11 cellular contexts compared by ENCODE assay signal in genomic region chr16:22006636-22007035, GRCh38. TPM values are rescaled to one million over a fixed set of nuclear protein-coding genes. Genes with fewer than 3 reads are reported as not detected.
DNase-seq lines count a peak whose midpoint lies in the region; ATAC-seq, FAIRE-seq and TF ChIP-seq lines count a peak whose summit lies in the region.
"Had no signal": no experiment of that assay in that cellular context is flagged by ENCODE, and none has a peak within 500 bp of the region (broad histone marks: within the 10 kb centered on the region; RNA-seq: fewer than 3 reads in every experiment).

No MANE protein-coding gene starts in this region.

- H3K27ac ChIP-seq in CD8-positive, alpha-beta memory T cell (ENCODE audit: low read depth, low read length), result no peak overlapping the region
- no peak overlapping the region for H3K27ac ChIP-seq in Karpas-422 (ENCODE audit: low read length)
- no peak overlapping the region for H3K27ac ChIP-seq in astrocyte (ENCODE audit: low read depth, low read length)
- H3K27ac ChIP-seq in neural cell (ENCODE audit: low read length), result peak overlapping the region; percentile 81
- no peak overlapping the region for H3K27ac ChIP-seq in pancreas
- H3K27ac ChIP-seq: colonic mucosa had no signal

- intact Hi-C loops in pancreas (cut with DNase I), result loop anchor here in 1 of 3 donors (5.0 to 10.0 kb wide), 3 partner anchors 68 to 288 kb away; partner anchors contain the start of genes POLR3E and VWA3A

- H3K36me3 Mint-ChIP-seq in CD8-positive, alpha-beta memory T cell, result peaks cover 0 to 9% (median 2%) of the 10 kb centered on the region in 3 donors
- H3K36me3 Mint-ChIP-seq in astrocyte (ENCODE audit: low read depth, unreplicated experiment), result no peaks in the 10 kb centered on the region

- no peaks in the 10 kb centered on the region for H3K9me3 Mint-ChIP-seq in CD8-positive, alpha-beta memory T cell
- H3K9me3 Mint-ChIP-seq in astrocyte (ENCODE audit: unreplicated experiment), result no peaks in the 10 kb centered on the region

- H3K9me3 ChIP-seq in CD8-positive, alpha-beta memory T cell (ENCODE audit: low read length), result no peaks in the 10 kb centered on the region
- H3K9me3 ChIP-seq in Karpas-422 (ENCODE audit: low read length) (no peaks in the 10 kb centered on the region), astrocyte (ENCODE audit: insufficient read depth, low read depth, low read length) (no peaks in the 10 kb centered on the region), neural cell (ENCODE audit: low read length) (no peaks in the 10 kb centered on the region), pancreas (no peaks in the 10 kb centered on the region)
- H3K9me3 ChIP-seq: colonic mucosa had no signal

- H3K4me3 ChIP-seq in CD8-positive, alpha-beta memory T cell (ENCODE audit: low read length), result no peak overlapping the region
- H3K4me3 ChIP-seq in Karpas-422 (ENCODE audit: low read length) (peak overlapping the region; percentile 85; the same call in 1 of the 2 replicates), astrocyte (ENCODE audit: insufficient read depth, low read depth, low read length) (no peak overlapping the region), neural cell (ENCODE audit: low read length) (peak overlapping the region; percentile 81), pancreas (no peak overlapping the region)

- no peaks in the 10 kb centered on the region for H3K36me3 ChIP-seq in CD8-positive, alpha-beta memory T cell (ENCODE audit: insufficient read depth, low read length)
- H3K36me3 ChIP-seq in Karpas-422 (ENCODE audit: insufficient read depth, low read length), result no peaks in the 10 kb centered on the region
- H3K36me3 ChIP-seq in astrocyte (ENCODE audit: insufficient read depth, low read length), result no peaks in the 10 kb centered on the region
- H3K36me3 ChIP-seq in neural cell (ENCODE audit: insufficient read depth, low read length), result no peaks in the 10 kb centered on the region
- no peaks in the 10 kb centered on the region for H3K36me3 ChIP-seq in pancreas
- H3K36me3 ChIP-seq: colonic mucosa had no signal

- peak overlapping the region; percentile 83 to 96 (median 88) for H3K4me3 Mint-ChIP-seq in CD8-positive, alpha-beta memory T cell
- H3K4me3 Mint-ChIP-seq in astrocyte (ENCODE audit: unreplicated experiment), result peak overlapping the region; percentile 84

- H4K20me1 ChIP-seq in Karpas-422 (ENCODE audit: insufficient read depth, low read depth, low read length) (no peaks in the 10 kb centered on the region; the same call in 1 of the 2 replicates), astrocyte (ENCODE audit: insufficient read depth, low read length) (peaks cover 25% of the 10 kb centered on the region), neural cell (ENCODE audit: insufficient read depth) (no peaks in the 10 kb centered on the region)

- POLR2A ChIA-PET in CD8-positive, alpha-beta memory T cell (lab: Charles Lee), result interaction anchor here (0.7 to 2.2 kb wide), 2 partner anchors 22 to 182 kb away, joined by 6 to 19 read pairs; no protein-coding TSS in a partner anchor

- FAIRE-seq in astrocyte (lab: Jason Lieb, UNC) (no peak), pancreas (lab: Jason Lieb, UNC) (no peak)
- FAIRE-seq: H54 had no signal

- no peak for TF ChIP-seq RAD21 in neural cell (conservative IDR thresholded peaks at IDR 0.05)

- CTCF ChIA-PET in CD8-positive, alpha-beta memory T cell (lab: Charles Lee), result interaction anchor here (1.8 to 9.4 kb wide), 3 partner anchors 72 to 290 kb away, joined by 8 to 115 read pairs (median 27); partner anchors contain the start of gene POLR3E

- DNase-seq in CD8-positive, alpha-beta memory T cell, result no peak
- no peak for DNase-seq in Karpas-422
- no peak for DNase-seq in astrocyte (ENCODE audit: low read depth)
- no peak for DNase-seq in HPDE6-E6E7 (ENCODE audit: extremely low spot score)
- no peak for DNase-seq in pancreas
- no peak for DNase-seq in NCI-H2081 treated with DMSO at 0.1 percent for 48 hours (lab: John Stamatoyannopoulos, UW)
- DNase-seq: colonic mucosa, NCI-H2081, SHP77 had no signal

- no peaks in the 10 kb centered on the region for H3K9me2 ChIP-seq in Karpas-422 (replicated peaks; ENCODE audit: insufficient read depth, low read length)
- H3K9me2 ChIP-seq in neural cell (ENCODE audit: insufficient read depth, low read length), result no peaks in the 10 kb centered on the region

- peak overlapping the region; percentile 92 for H3K4me2 ChIP-seq in Karpas-422 (ENCODE audit: low read depth, low read length, poor library complexity, severe bottlenecking)
- peak overlapping the region; percentile 82 for H3K4me2 ChIP-seq in astrocyte (ENCODE audit: low read length)
- peak overlapping the region; percentile 84 for H3K4me2 ChIP-seq in neural cell (ENCODE audit: low read length)

- no peak for ATAC-seq in pancreas

- peaks cover 14% of the 10 kb centered on the region for H3K4me1 ChIP-seq in CD8-positive, alpha-beta memory T cell (ENCODE audit: insufficient read depth, low read length)
- peaks cover 17% of the 10 kb centered on the region for H3K4me1 ChIP-seq in Karpas-422 (ENCODE audit: low read length)
- H3K4me1 ChIP-seq in astrocyte (ENCODE audit: insufficient read depth, low read length), result peaks cover 12% of the 10 kb centered on the region
- peaks cover 0 to 3% (median 0%) of the 10 kb centered on the region in 3 donors for H3K4me1 ChIP-seq in pancreas

- TF ChIP-seq EP300 in neural cell (conservative IDR thresholded peaks at IDR 0.05; ENCODE audit: poor library complexity, severe bottlenecking), result no peak

- no peaks in the 10 kb centered on the region for H3K27me3 Mint-ChIP-seq in CD8-positive, alpha-beta memory T cell
- peaks cover 5% of the 10 kb centered on the region for H3K27me3 Mint-ChIP-seq in astrocyte (ENCODE audit: low read depth, unreplicated experiment)

- H3K9ac ChIP-seq in Karpas-422 (ENCODE audit: low read length) (peak overlapping the region; percentile 84; the same call in 1 of the 2 replicates), astrocyte (ENCODE audit: low read length) (no peak overlapping the region), neural cell (ENCODE audit: low read length) (peak overlapping the region; percentile 91)

- H3K79me2 ChIP-seq in Karpas-422 (ENCODE audit: low read length) (no peaks in the 10 kb centered on the region; the same call in 1 of the 2 replicates), astrocyte (ENCODE audit: insufficient read depth, low read length) (peaks cover 33% of the 10 kb centered on the region), neural cell (replicated peaks; ENCODE audit: insufficient read depth, low read length) (peaks cover 13% of the 10 kb centered on the region)

- peak overlapping the region in 7 of 8 donors; percentile 62 to 89 (median 80) for H3K27ac Mint-ChIP-seq in CD8-positive, alpha-beta memory T cell
- no peak overlapping the region for H3K27ac Mint-ChIP-seq in astrocyte (ENCODE audit: unreplicated experiment)

- no peak for TF ChIP-seq CTCF in astrocyte (IDR thresholded peaks at IDR 0.05; ENCODE audit: insufficient read depth, low read depth, low read length)
- no peak for TF ChIP-seq CTCF in neural cell (IDR thresholded peaks at IDR 0.05; ENCODE audit: poor library complexity, severe bottlenecking)
- TF ChIP-seq CTCF in pancreas (IDR thresholded peaks at IDR 0.05), result no peak

- H3F3A ChIP-seq in neural cell (ENCODE audit: insufficient read depth, low read length, poor library complexity, severe bottlenecking), result no peaks in the 10 kb centered on the region

- H3K4me1 Mint-ChIP-seq in CD8-positive, alpha-beta memory T cell, result peaks cover 33 to 45% (median 43%) of the 10 kb centered on the region in 3 donors
- no peaks in the 10 kb centered on the region for H3K4me1 Mint-ChIP-seq in astrocyte (ENCODE audit: low read depth, unreplicated experiment)

- 0 out of 2 replicates have a peak overlapping the region, but pooled peaks have one; percentile 98 for H2AFZ ChIP-seq in Karpas-422 (ENCODE audit: low read length)
- no peak overlapping the region for H2AFZ ChIP-seq in astrocyte (ENCODE audit: low read depth, low read length)
- peak overlapping the region; percentile 95 for H2AFZ ChIP-seq in neural cell (ENCODE audit: low read depth, low read length)

- no peaks in the 10 kb centered on the region for H3K27me3 ChIP-seq in CD8-positive, alpha-beta memory T cell (ENCODE audit: insufficient read depth, low read length, poor library complexity, severe bottlenecking)
- H3K27me3 ChIP-seq in Karpas-422 (ENCODE audit: low read length) (no peaks in the 10 kb centered on the region), astrocyte (ENCODE audit: insufficient read depth, low read length) (peaks cover 3% of the 10 kb centered on the region), neural cell (ENCODE audit: insufficient read depth, low read depth, low read length) (no peaks in the 10 kb centered on the region), pancreas (no peaks in the 10 kb centered on the region)
- H3K27me3 ChIP-seq: colonic mucosa had no signal

- 63 to 66% methylated on average over 6 of the region's 6 CpGs for WGBS in pancreas, 2 donors

RNA-seq across cellular contexts. Expression of gene MOSMO, which starts 1.3 kb away (rescaled TPM):
- 10 to 100 TPM in 1 of 2 experiments, 1 to 10 TPM in 1; 9.2 to 11.4 TPM for total RNA-seq in CD8-positive, alpha-beta memory T cell
- 6.1 TPM for polyA plus RNA-seq in CD8-positive, alpha-beta memory T cell
- 8.7 and 13.9 TPM in 2 replicates for total RNA-seq in Karpas-422 (2014; rRNA removed; shearing (Covaris generic); ENCODE audit: low replicate concordance)
- total RNA-seq in astrocyte (10.7 and 11.5 TPM in 2 replicates), pancreas (1 to 10 TPM; 3.7 to 7.8 (median 4.8) TPM)
- polyA plus RNA-seq in neural cell (40.3 and 56.3 TPM in 2 replicates), pancreas (1 to 10 TPM; 5.6 to 8.0 TPM)
- 48.2 and 60.0 TPM in 2 replicates for polyA minus RNA-seq in neural cell

RNA-seq across cellular contexts. Expression of gene PDZD9, which starts 5.7 kb away (rescaled TPM):
- total RNA-seq in CD8-positive, alpha-beta memory T cell, result not detected
- polyA plus RNA-seq in CD8-positive, alpha-beta memory T cell, result not detected
- total RNA-seq in Karpas-422 (2014; rRNA removed; shearing (Covaris generic); ENCODE audit: low replicate concordance), result not detected in 2 replicates
- total RNA-seq in astrocyte, result not detected in 2 replicates
- 0.32 TPM in 1 of 2 replicates, not detected in the other for polyA plus RNA-seq in neural cell
- polyA minus RNA-seq in neural cell, result 0.73 and 0.81 TPM in 2 replicates
- not detected for total RNA-seq in pancreas
- polyA plus RNA-seq in pancreas, result not detected
- total RNA-seq: colonic mucosa had no signal

RNA-seq across cellular contexts. Expression of gene UQCRC2, which starts 53.5 kb away (rescaled TPM):
- 100 to 1,000 TPM; 201 to 209 TPM for total RNA-seq in CD8-positive, alpha-beta memory T cell
- polyA plus RNA-seq in CD8-positive, alpha-beta memory T cell, result 171 TPM
- 146 and 167 TPM in 2 replicates for total RNA-seq in Karpas-422 (2014; rRNA removed; shearing (Covaris generic); ENCODE audit: low replicate concordance)
- 169 and 179 TPM in 2 replicates for total RNA-seq in astrocyte
- 468 and 484 TPM in 2 replicates for polyA plus RNA-seq in neural cell
- 291 and 304 TPM in 2 replicates for polyA minus RNA-seq in neural cell
- total RNA-seq in pancreas, result 100 to 1,000 TPM in 2 of 6 donors, 10 to 100 TPM in 4; 78.6 to 107 (median 96.8) TPM
- 10 to 100 TPM; 49.5 to 89.0 TPM for polyA plus RNA-seq in pancreas

Comparison
In these comparisons a context has a peak if more than half of its experiments do, and no peak if none do; other contexts are left out.
1. H3K4me3 ChIP-seq: peak in Karpas-422 (single experiment) and neural cell (single experiment); none in CD8-positive, alpha-beta memory T cell (single experiment), astrocyte (single experiment) and pancreas (0 of 4).
2. Peak in every context shown above with its lines, with median percentiles within 50 percentile points of each other: H3K4me2 ChIP-seq.